ENCODE assay signal across 13 cellular contexts in the genomic region with DNA sequence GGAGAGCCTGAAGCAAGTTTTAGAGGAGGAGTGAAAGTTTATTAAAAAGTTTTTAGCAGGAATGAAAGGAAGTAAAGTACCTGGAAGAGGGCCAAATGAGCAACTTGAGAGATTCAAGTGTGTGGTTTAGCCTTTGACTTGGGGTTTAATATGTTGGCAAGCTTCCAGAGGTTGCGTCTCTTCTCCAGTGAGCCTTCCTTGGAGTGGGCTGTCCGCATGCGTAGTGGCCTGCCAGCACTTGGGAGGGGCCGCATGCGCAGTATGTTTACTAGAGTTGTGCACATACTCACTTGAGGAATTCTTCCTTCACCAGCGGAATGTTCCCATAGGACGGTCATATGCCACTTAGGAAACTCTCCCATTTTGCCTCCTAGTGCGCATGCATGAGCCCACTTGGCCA.
A peak's percentile ranks its signal among the peaks of the same experiment; 100 is the strongest.
DNase-seq lines count a peak whose midpoint lies in the region; ATAC-seq and TF ChIP-seq lines count a peak whose summit lies in the region.
"Had no signal": no experiment of that assay in that cellular context is flagged by ENCODE, and none has a peak within 500 bp of the region (broad histone marks: within the 10 kb centered on the region; RNA-seq: fewer than 3 reads in every experiment).

No MANE protein-coding gene starts in this region.

- H3K9me2 ChIP-seq in PC-3 (replicated peaks; ENCODE audit: low read length) = no peaks in the 10 kb centered on the region

- ATAC-seq in PC-3 = peak; percentile 49
- peak; percentile 94 for ATAC-seq in upper lobe of right lung

- H3K4me1 ChIP-seq in PC-3 (ENCODE audit: insufficient read depth, low read length) = peaks cover 5% of the 10 kb centered on the region; the same call in 1 of the 2 replicates
- peaks cover 21% of the 10 kb centered on the region for H3K4me1 ChIP-seq in upper lobe of right lung

- H3K4me2 ChIP-seq in PC-3 (ENCODE audit: low read length) = peak overlapping the region; percentile 43

- H3K9me3 ChIP-seq in PC-3 (ENCODE audit: low read length) (no peaks in the 10 kb centered on the region), upper lobe of right lung (no peaks in the 10 kb centered on the region)

- intact Hi-C loops in PC-3 (cut with micrococcal nuclease) (no loop called here), upper lobe of right lung (cut with DNase I) (no loop called here)

- 0 out of 2 replicates have a peak overlapping the region, but pooled peaks have one; percentile 11 for H3K4me3 ChIP-seq in PC-3 (ENCODE audit: low read length)
- H3K4me3 ChIP-seq in fibroblast of pulmonary artery (replicated peaks; ENCODE audit: low read depth, low read length) = no peak overlapping the region
- H3K4me3 ChIP-seq in upper lobe of right lung = peak overlapping the region; percentile 32

- peak overlapping the region; percentile 64 for H2AFZ ChIP-seq in PC-3 (ENCODE audit: low read length)

- H3F3A ChIP-seq in PC-3 (ENCODE audit: low read length, unreplicated experiment) = no peaks in the 10 kb centered on the region

- POLR2A ChIA-PET in PC-3 (lab: Charles Lee; ENCODE audit: unreplicated experiment) = no interaction called here

- no TSS peak for BruUV-seq in PC-3 (replicated peaks; lab: Mats Ljungman, UMichigan)

- CTCF ChIA-PET in PC-3 (lab: Charles Lee) = no interaction called here

- no peak for TF ChIP-seq CTCF in PC-3 (conservative IDR thresholded peaks at IDR 0.05; ENCODE audit: low read depth, low read length)
- no peak for TF ChIP-seq CTCF in fibroblast of pulmonary artery (IDR thresholded peaks at IDR 0.05; ENCODE audit: low read length, missing control alignments)
- TF ChIP-seq CTCF in upper lobe of right lung (IDR thresholded peaks at IDR 0.05) = no peak

- no peaks in the 10 kb centered on the region for H3K79me2 ChIP-seq in PC-3 (ENCODE audit: low read length)

- H3K27ac ChIP-seq in PC-3 (ENCODE audit: low read length) (no peak overlapping the region), upper lobe of right lung (peak overlapping the region; percentile 76)

- H3K27me3 ChIP-seq in PC-3 (ENCODE audit: low read length) = no peaks in the 10 kb centered on the region
- no peaks in the 10 kb centered on the region for H3K27me3 ChIP-seq in upper lobe of right lung

- H3K9ac ChIP-seq in PC-3 (ENCODE audit: low read length) = no peak overlapping the region

- H3K36me3 ChIP-seq in PC-3 (ENCODE audit: low read depth, low read length) = no peaks in the 10 kb centered on the region
- no peaks in the 10 kb centered on the region for H3K36me3 ChIP-seq in upper lobe of right lung

- DNase-seq in SKM-1 treated with dmso at 0.1 percent for 144 hours (lab: John Stamatoyannopoulos, UW; ENCODE audit: unreplicated experiment) = peak; percentile 7
- no peak for DNase-seq in SKM-1 (lab: John Stamatoyannopoulos, UW; ENCODE audit: unreplicated experiment)
- peak; percentile 54 for DNase-seq in PC-3
- peak; percentile 40 for DNase-seq in fibroblast of pulmonary artery (ENCODE audit: low read depth)
- peak; percentile 92 for DNase-seq in upper lobe of right lung
- DNase-seq in stimulated activated CD4-positive, alpha-beta T cell treated with anti-CD3 and anti-CD28 coated beads, Interleukin-2, amount 100 ng/mL, for 48 hours = no peak
- no peak for DNase-seq in activated CD4-positive, alpha-beta T cell treated with anti-CD3 and anti-CD28 coated beads, Interleukin-2, amount 50 U/mL, for 48 hours
- DNase-seq in NCI-H187 treated with DMSO at 0.1 percent for 48 hours (lab: John Stamatoyannopoulos, UW) = no peak
- DNase-seq: activated naive CD8-positive, alpha-beta T cell treated with anti-CD3 and anti-CD28 coated beads for 36 hours; effector CD8-positive, alpha-beta T cell; midbrain; NCI-H1092; substantia nigra had no signal

- H4K20me1 ChIP-seq in PC-3 (ENCODE audit: low read length) = no peaks in the 10 kb centered on the region

Comparison
In these comparisons a context has a peak if more than half of its experiments do, and no peak if none do; other contexts are left out.
1. DNase-seq: peak in SKM-1 treated with dmso at 0.1 percent for 144 hours (single experiment), PC-3 (single experiment), fibroblast of pulmonary artery (single experiment) and upper lobe of right lung (single experiment); none in SKM-1 (single experiment), stimulated activated CD4-positive, alpha-beta T cell treated with anti-CD3 and anti-CD28 coated beads, Interleukin-2, amount 100 ng/mL, for 48 hours (0 of 2), activated CD4-positive, alpha-beta T cell treated with anti-CD3 and anti-CD28 coated beads, Interleukin-2, amount 50 U/mL, for 48 hours (0 of 2) and NCI-H187 treated with DMSO at 0.1 percent for 48 hours (single experiment).